Comparison of ENCODE assay signal across 8 cellular contexts in genomic region chr16:14301150-14302030, GRCh38.
DNase-seq lines count a peak whose midpoint lies in the region; ATAC-seq and TF ChIP-seq lines count a peak whose summit lies in the region.

No MANE protein-coding gene starts in this region.

- peak overlapping the region; percentile 66 for H2BK5ac ChIP-seq in mesenchymal stem cell (ENCODE audit: low read depth, low read length, poor library complexity, severe bottlenecking)

- no peaks in the 10 kb centered on the region for H3K27me3 ChIP-seq in mesenchymal stem cell (ENCODE audit: control insufficient read depth in 1 of 2, insufficient read depth in 1 of 2, low read length in 2 of 2)
- no peaks in the 10 kb centered on the region for H3K27me3 ChIP-seq in uterus

- peak overlapping the region; percentile 88 for H3K9ac ChIP-seq in mesenchymal stem cell (ENCODE audit: low read length)

- H2BK12ac ChIP-seq in mesenchymal stem cell (ENCODE audit: low read length in 2 of 2): peak overlapping the region in 1 of 2 experiments; percentile 92

- H3K9me3 ChIP-seq in mesenchymal stem cell (ENCODE audit: control insufficient read depth, low read length): no peaks in the 10 kb centered on the region
- no peaks in the 10 kb centered on the region for H3K9me3 ChIP-seq in uterus

- peak overlapping the region; percentile 81 for H2AFZ ChIP-seq in mesenchymal stem cell (ENCODE audit: low read depth, low read length)

- no peak overlapping the region for H3K23ac ChIP-seq in mesenchymal stem cell (ENCODE audit: low read length in 2 of 2)

- peak overlapping the region; percentile 86 to 94 for H3K18ac ChIP-seq in mesenchymal stem cell (ENCODE audit: low read depth in 1 of 2, low read length in 2 of 2)

- peak overlapping the region; percentile 100 for H3K4me2 ChIP-seq in mesenchymal stem cell (ENCODE audit: low read length, poor library complexity, severe bottlenecking)

- no peak for TF ChIP-seq POLR2A in uterus (IDR thresholded peaks at IDR 0.05)

- H3K4ac ChIP-seq in mesenchymal stem cell (ENCODE audit: low read depth in 1 of 2, low read length in 2 of 2): peak overlapping the region in 1 of 2 experiments; percentile 73

- ATAC-seq in Right ventricle myocardium inferior: peak; percentile 20

- H3K36me3 ChIP-seq in mesenchymal stem cell (ENCODE audit: control insufficient read depth in 1 of 2, insufficient read depth in 2 of 2, low read depth in 1 of 2, low read length in 2 of 2) (no peaks in the 10 kb centered on the region), uterus (no peaks in the 10 kb centered on the region)

- peak overlapping the region in 1 of 2 experiments; percentile 48 for H3K14ac ChIP-seq in mesenchymal stem cell (ENCODE audit: low read length in 2 of 2)

- TF ChIP-seq CTCF in choroid plexus epithelial cell (conservative IDR thresholded peaks at IDR 0.05; ENCODE audit: low read depth, low read length) (no peak), uterus (IDR thresholded peaks at IDR 0.05) (no peak)

- H4K8ac ChIP-seq in mesenchymal stem cell (ENCODE audit: low read length): peak overlapping the region; percentile 75

- H3K4me3 ChIP-seq in choroid plexus epithelial cell (ENCODE audit: low read depth, low read length): peak overlapping the region; percentile 75
- peak overlapping the region; percentile 59 to 82 for H3K4me3 ChIP-seq in mesenchymal stem cell (ENCODE audit: insufficient read depth in 1 of 2, low read depth in 1 of 2, low read length in 2 of 2)
- H3K4me3 ChIP-seq in uterus: peak overlapping the region; percentile 78 to 99

- no peaks in the 10 kb centered on the region for H3K79me1 ChIP-seq in mesenchymal stem cell (replicated peaks; ENCODE audit: low read length, poor library complexity, severe bottlenecking)

- H3K4me1 ChIP-seq in mesenchymal stem cell (ENCODE audit: control insufficient read depth, insufficient read depth, low read depth, low read length) (peaks cover 6% of the 10 kb centered on the region), uterus (no peaks in the 10 kb centered on the region)

- DNase-seq in Right ventricle myocardium inferior (ENCODE audit: missing footprints): no peak
- no peak for DNase-seq in cardiac septum (ENCODE audit: low spot score)
- peak; percentile 82 for DNase-seq in OCI-M1 (lab: John Stamatoyannopoulos, UW)
- DNase-seq in choroid plexus epithelial cell (ENCODE audit: low read depth): peak; percentile 11
- peak; percentile 51 for DNase-seq in mesenchymal stem cell
- peak; percentile 42 to 46 for DNase-seq in uterus
- DNase-seq in KG1 (lab: John Stamatoyannopoulos, UW): no peak
- no peak for DNase-seq in AML-193 (lab: John Stamatoyannopoulos, UW)

- peak overlapping the region; percentile 90 for H2BK15ac ChIP-seq in mesenchymal stem cell (ENCODE audit: low read depth, poor library complexity, severe bottlenecking)

- peak overlapping the region; percentile 61 for H4K91ac ChIP-seq in mesenchymal stem cell (ENCODE audit: low read length)

- 4% methylated on average over 19 of the region's 34 CpGs for WGBS in mesenchymal stem cell

- intact Hi-C loops in Right ventricle myocardium inferior (cut with DNase I): loop anchor here (1.0 to 2.0 kb wide), 3 partner anchors 117 to 228 kb away; no protein-coding TSS in a partner anchor
- intact Hi-C loops in cardiac septum (cut with DNase I): loop anchor here (2.0 to 10.0 kb wide), 4 partner anchors 103 to 227 kb away; no protein-coding TSS in a partner anchor
- intact Hi-C loops in uterus (cut with DNase I; ENCODE audit: low total_unique reads): loop anchor here (10.0 kb wide), 1 partner anchor 63 kb away; no protein-coding TSS in a partner anchor

- peak overlapping the region; percentile 66 for H3K27ac ChIP-seq in mesenchymal stem cell (ENCODE audit: low read length, poor library complexity, severe bottlenecking)
- H3K27ac ChIP-seq in uterus: peak overlapping the region; percentile 68 to 76

- peak overlapping the region; percentile 85 for H2AK5ac ChIP-seq in mesenchymal stem cell (ENCODE audit: low read length, severe bottlenecking)

- peak overlapping the region; percentile 85 for H2BK120ac ChIP-seq in mesenchymal stem cell (ENCODE audit: low read depth, low read length)

Comparison
In these comparisons a context has a peak if more than half of its experiments do, and no peak if none do; other contexts are left out.
1. DNase-seq: peak in OCI-M1 (single experiment), choroid plexus epithelial cell (single experiment), mesenchymal stem cell (single experiment) and uterus (2 of 2); none in Right ventricle myocardium inferior (single experiment), cardiac septum (single experiment), KG1 (single experiment) and AML-193 (0 of 2).
2. Peak in every context shown above with its lines, with median percentiles within 50 percentile points of each other: H3K4me3 ChIP-seq.